Comparison of ENCODE assay signal across 25 cellular contexts in genomic region chr1:174112489-174113162, GRCh38. TPM values are rescaled to one million over a fixed set of nuclear protein-coding genes. Genes with fewer than 3 reads are reported as not detected.
DNase-seq lines count a peak whose midpoint lies in the region; ATAC-seq and TF ChIP-seq lines count a peak whose summit lies in the region.
"Had no signal": no experiment of that assay in that cellular context is flagged by ENCODE, and none has a peak within 500 bp of the region (broad histone marks: within the 10 kb centered on the region; RNA-seq: fewer than 3 reads in every experiment).

No MANE protein-coding gene starts in this region.

- H3K4me1 ChIP-seq in cardiac muscle cell (ENCODE audit: low read depth), result peaks cover 12% of the 10 kb centered on the region
- H3K4me1 ChIP-seq in left ventricle myocardium inferior, result peaks cover 13% of the 10 kb centered on the region
- H3K4me1 ChIP-seq: BLaER1 had no signal

- H3K27me3 ChIP-seq in cardiac muscle cell (peaks cover 37% of the 10 kb centered on the region), left ventricle myocardium inferior (ENCODE audit: low read depth) (no peaks in the 10 kb centered on the region)
- H3K27me3 ChIP-seq: BLaER1 had no signal

- peak in 1 of 2 donors; percentile 77 for DNase-seq in cardiac muscle cell (ENCODE audit: low read depth in 1 of 2, low spot score in 1 of 2)
- no peak for DNase-seq in left ventricle myocardium inferior
- peak; percentile 7 for DNase-seq in fibroblast of the aortic adventitia (ENCODE audit: low read depth)
- no peak for DNase-seq in RPMI8226
- no peak for DNase-seq in SIG-M5 (lab: John Stamatoyannopoulos, UW)
- DNase-seq in NCI-H146 (lab: John Stamatoyannopoulos, UW), result no peak
- DNase-seq: Calu3; CD4-positive, alpha-beta memory T cell; DMS53; EL; HCEC 1CT; NCI-H1417; NCI-H1930; NCI-H2171; NCI-H446; NCI-H526 treated with DMSO at 0.1 percent for 48 hours; NK-92 treated with Interleukin-12 subunit alpha and Interleukin-12 subunit beta, amount 100 ng/mL, for 24 hours; SHP77 treated with DMSO at 0.1 percent for 48 hours had no signal

- ATAC-seq in HG02610 (IDR thresholded peaks at IDR 0.05; ENCODE audit: unreplicated experiment), result no peak
- ATAC-seq: GM12878, GM23338, SK-N-SH treated with all-trans-retinoic acid at 6 μM for 48 hours had no signal

- H3K36me3 ChIP-seq in cardiac muscle cell, result no peaks in the 10 kb centered on the region
- no peaks in the 10 kb centered on the region for H3K36me3 ChIP-seq in left ventricle myocardium inferior
- H3K36me3 ChIP-seq: BLaER1 had no signal

- intact Hi-C loops in left ventricle myocardium inferior (cut with micrococcal nuclease), result no loop called here

- H3K4me3 ChIP-seq in cardiac muscle cell, result no peak overlapping the region
- no peak overlapping the region for H3K4me3 ChIP-seq in left ventricle myocardium inferior
- H3K4me3 ChIP-seq in fibroblast of the aortic adventitia (ENCODE audit: low read depth, low read length), result no peak overlapping the region
- H3K4me3 ChIP-seq: BLaER1, GM12878, GM23338 had no signal

- TF ChIP-seq CTCF in cardiac muscle cell (IDR thresholded peaks at IDR 0.05; ENCODE audit: low read depth, low read length) (no peak), left ventricle myocardium inferior (IDR thresholded peaks at IDR 0.05; ENCODE audit: borderline replicate concordance) (no peak), VCaP (conservative IDR thresholded peaks at IDR 0.05) (no peak), fibroblast of the aortic adventitia (IDR thresholded peaks at IDR 0.05; ENCODE audit: insufficient read depth, low read length) (no peak)

- H3K27ac ChIP-seq in cardiac muscle cell, result peak overlapping the region; percentile 15
- no peak overlapping the region for H3K27ac ChIP-seq in left ventricle myocardium inferior (replicated peaks)
- H3K27ac ChIP-seq in VCaP, result peak overlapping the region; percentile 65
- H3K27ac ChIP-seq: BLaER1, KMS-11 had no signal

- H3K9me3 ChIP-seq in cardiac muscle cell (ENCODE audit: low read depth) (no peaks in the 10 kb centered on the region), left ventricle myocardium inferior (replicated peaks) (no peaks in the 10 kb centered on the region)
- H3K9me3 ChIP-seq: BLaER1 had no signal

RNA-seq across cellular contexts. Expression of gene RABGAP1L, which starts 46.7 kb away (rescaled TPM):
- 11.5 and 21.4 TPM in 2 replicates for total RNA-seq in cardiac muscle cell
- 7.4 and 9.2 TPM in 2 replicates for polyA plus RNA-seq in cardiac muscle cell
- total RNA-seq in left ventricle myocardium inferior, result 69.2 TPM
- total RNA-seq in fibroblast of the aortic adventitia (ENCODE audit: low replicate concordance), result 39.9 and 154 TPM in 2 replicates
